Comparison of ENCODE assay signal across 10 cellular contexts in the genomic region with DNA sequence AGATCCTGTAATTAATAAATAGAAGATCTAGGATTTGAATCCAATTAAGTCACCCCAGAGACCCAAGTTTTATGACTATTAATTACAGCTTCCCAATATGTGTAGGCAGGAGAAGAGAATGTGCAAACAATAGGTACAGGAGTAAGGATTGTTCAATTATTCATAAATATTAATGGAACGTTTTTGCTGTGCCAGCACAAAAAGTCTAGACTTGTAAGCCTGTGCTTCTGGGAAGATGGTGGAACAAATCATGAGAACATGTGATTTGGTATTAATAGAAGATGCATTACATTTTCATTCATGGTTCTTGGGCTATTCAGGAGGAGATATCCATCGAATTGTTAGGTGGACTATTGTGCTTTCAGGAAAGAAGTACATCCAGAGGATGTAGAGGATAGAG.
"Had no signal": no experiment of that assay in that cellular context is flagged by ENCODE, and none has a peak within 500 bp of the region (broad histone marks: within the 10 kb centered on the region; RNA-seq: fewer than 3 reads in every experiment).

No MANE protein-coding gene starts in this region.

- H3K36me3 ChIP-seq: HAP-1 had no signal

- ATAC-seq: GM23338, HCT116 had no signal

- H3K9me3 Mint-ChIP-seq: GM23338, H9 had no signal

- H3K27ac Mint-ChIP-seq: GM23338, H9 had no signal

- FAIRE-seq: H1, H54 had no signal

- H3K4me3 ChIP-seq: GM23248, GM23338, HAP-1 had no signal

- H3K27ac ChIP-seq: GM23248 had no signal

- H3K9me3 ChIP-seq: HAP-1 had no signal

- H3K4me2 ChIP-seq: GM23338 had no signal

- DNase-seq: GM23248, GOT3, H7, H9, HCEC 1CT had no signal

- H3K4me3 Mint-ChIP-seq: GM23338, H9 had no signal

- H3K4me1 Mint-ChIP-seq: GM23338, H9 had no signal

- H2AFZ ChIP-seq: GM23248, GM23338 had no signal

- H3K9ac ChIP-seq: GM23248 had no signal

- H3K4me1 ChIP-seq: HAP-1 had no signal
